In the genomic region with DNA sequence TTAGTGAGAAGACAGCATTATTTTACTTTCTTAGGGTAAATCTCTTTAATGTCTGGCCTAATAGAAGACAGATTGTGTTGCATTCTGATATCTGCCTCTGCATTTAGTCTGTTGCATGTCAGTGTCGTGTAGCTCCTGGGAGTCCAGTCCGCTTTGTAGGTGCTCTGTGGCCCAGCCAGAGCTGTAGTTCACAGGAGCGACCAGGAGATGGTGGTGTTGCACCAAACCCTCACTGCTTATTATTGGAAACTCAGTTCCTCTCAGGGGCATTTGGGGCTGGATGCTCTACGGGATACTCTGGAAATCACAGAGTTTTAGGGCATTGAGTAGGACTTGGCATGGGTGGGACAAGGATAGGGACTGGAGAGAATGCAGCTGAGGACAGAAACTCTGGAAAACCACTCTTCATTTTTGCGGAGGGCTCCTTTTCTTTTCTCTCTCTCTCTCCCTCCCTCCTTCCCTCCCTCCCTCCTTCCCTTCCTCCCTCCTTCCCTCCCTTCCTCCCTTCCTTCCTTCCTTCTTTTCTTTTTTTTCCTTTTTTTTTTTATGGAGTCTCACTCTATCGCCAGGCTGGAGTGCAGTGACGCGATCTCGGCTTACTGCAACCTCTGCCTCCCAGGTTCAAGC, we compare ENCODE assay signal across 8 cellular contexts. TPM values are rescaled to one million over a fixed set of nuclear protein-coding genes. Genes with fewer than 3 reads are reported as not detected.
A peak's percentile ranks its signal among the peaks of the same experiment; 100 is the strongest.
DNase-seq lines count a peak whose midpoint lies in the region; ATAC-seq and TF ChIP-seq lines count a peak whose summit lies in the region.

No MANE protein-coding gene starts in this region.

- peak; percentile 96 for TF ChIP-seq CTCF in AG09319 (IDR thresholded peaks at IDR 0.05; ENCODE audit: low read depth, low read length)
- peak; percentile 97 for TF ChIP-seq CTCF in chondrocyte (IDR thresholded peaks at IDR 0.05)
- TF ChIP-seq CTCF in left lung (IDR thresholded peaks at IDR 0.05) = peak; percentile 84 to 97

- ATAC-seq in GM18907 (IDR thresholded peaks at IDR 0.05; ENCODE audit: unreplicated experiment) (peak; percentile 56), left lung (peak; percentile 90), HG03135 (IDR thresholded peaks at IDR 0.05; ENCODE audit: unreplicated experiment) (no peak)

- peaks cover 8% of the 10 kb centered on the region for H3K36me3 Mint-ChIP-seq in chondrocyte (ENCODE audit: low read depth)

- intact Hi-C loops in left lung (cut with DNase I) = no loop called here

- H3K4me1 Mint-ChIP-seq in chondrocyte (ENCODE audit: low read depth) = peaks cover 78% of the 10 kb centered on the region

- H3K27ac Mint-ChIP-seq in chondrocyte (ENCODE audit: unreplicated experiment) = peak overlapping the region; percentile 85

- H3K4me1 ChIP-seq in left lung = peaks cover 0 to 45% of the 10 kb centered on the region in 2 donors

- peaks cover 6% of the 10 kb centered on the region for H3K9me3 Mint-ChIP-seq in chondrocyte (ENCODE audit: low read depth)

- no peaks in the 10 kb centered on the region for H3K27me3 Mint-ChIP-seq in chondrocyte (ENCODE audit: low read depth)

- H3K36me3 ChIP-seq in left lung = peaks cover 0 to 29% of the 10 kb centered on the region in 2 donors

- H3K27ac ChIP-seq in left lung = no peak overlapping the region

- DNase-seq in AG09319 (ENCODE audit: extremely low read depth, low read depth) = peak; percentile 43
- peak; percentile 48 for DNase-seq in NCI-H345 (lab: John Stamatoyannopoulos, UW)
- peak; percentile 54 to 67 for DNase-seq in activated CD4-positive, alpha-beta T cell treated with anti-CD3 and anti-CD28 coated beads for 24 hours (ENCODE audit: low read depth in 2 of 2)
- no peak for DNase-seq in chondrocyte (ENCODE audit: low spot score)
- peak; percentile 72 to 80 for DNase-seq in left lung
- DNase-seq in stimulated activated CD4-positive, alpha-beta T cell treated with anti-CD3 and anti-CD28 coated beads, TNF-alpha, amount 100 ng/mL, for 24 hours (ENCODE audit: low read depth in 3 of 3) = peak in 2 of 3 experiments; percentile 52 to 71

- H3K4me3 Mint-ChIP-seq in chondrocyte (ENCODE audit: unreplicated experiment) = no peak overlapping the region

- no peaks in the 10 kb centered on the region for H3K9me3 ChIP-seq in left lung

- H3K27me3 ChIP-seq in left lung = no peaks in the 10 kb centered on the region

- no peak overlapping the region for H3K4me3 ChIP-seq in left lung

RNA-seq across cellular contexts. Expression of gene MIAT, which starts 21.7 kb away (rescaled TPM):
- total RNA-seq in chondrocyte (2.5 to 6.2 TPM (median 3.5 TPM) in 3 replicates), left lung (10 to 100 TPM in 1 of 2 donors, 1 to 10 TPM in 1; 1.7 to 11.2 TPM)

RNA-seq across cellular contexts. Expression of gene CRYBA4, which starts 57.4 kb away (rescaled TPM):
- not detected in 3 replicates for total RNA-seq in chondrocyte
- total RNA-seq in left lung = not detected
